ENCODE assay signal across 7 cellular contexts in genomic region chrX:12901486-12901885, GRCh38. TPM values are rescaled to one million over a fixed set of nuclear protein-coding genes. Genes with fewer than 3 reads are reported as not detected.
DNase-seq lines count a peak whose midpoint lies in the region; ATAC-seq and TF ChIP-seq lines count a peak whose summit lies in the region.

No MANE protein-coding gene starts in this region.

- peak; percentile 48 for TF ChIP-seq CTCF in GM12874 (IDR thresholded peaks at IDR 0.05; ENCODE audit: insufficient read depth, low read depth, low read length)
- TF ChIP-seq CTCF in adrenal gland (IDR thresholded peaks at IDR 0.05), result peak; percentile 35 to 65 (median 50)
- TF ChIP-seq CTCF in right atrium auricular region (IDR thresholded peaks at IDR 0.05), result peak; percentile 56 to 77

- H3K27ac ChIP-seq in adrenal gland (no peak overlapping the region), right atrium auricular region (no peak overlapping the region)

- H3K4me1 ChIP-seq in adrenal gland (replicated peaks in 1 of 2) (no peaks in the 10 kb centered on the region), right atrium auricular region (no peaks in the 10 kb centered on the region)

- no peak for TF ChIP-seq POLR2A in adrenal gland (IDR thresholded peaks at IDR 0.05)

- H3K36me3 ChIP-seq in adrenal gland (replicated peaks in 1 of 2) (no peaks in the 10 kb centered on the region), right atrium auricular region (no peaks in the 10 kb centered on the region)

- no peak overlapping the region for H3K4me3 ChIP-seq in Jurkat, Clone E6-1 (ENCODE audit: low read length)
- H3K4me3 ChIP-seq in adrenal gland, result no peak overlapping the region
- no peak overlapping the region for H3K4me3 ChIP-seq in right atrium auricular region

- H3K9me3 ChIP-seq in adrenal gland (replicated peaks in 1 of 3), result no peaks in the 10 kb centered on the region
- no peaks in the 10 kb centered on the region for H3K9me3 ChIP-seq in right atrium auricular region

- peaks cover 22% of the 10 kb centered on the region for H3K27me3 ChIP-seq in adrenal gland
- H3K27me3 ChIP-seq in right atrium auricular region, result no peaks in the 10 kb centered on the region

- ATAC-seq in HG03175 (IDR thresholded peaks at IDR 0.05; ENCODE audit: unreplicated experiment), result no peak

- 9 to 16% (median 12%) methylated on average over 10 of the region's 10 CpGs for WGBS in adrenal gland, 4 donors

- peak; percentile 66 for DNase-seq in Jurkat, Clone E6-1 (ENCODE audit: low read depth, low spot score)
- DNase-seq in SW480 (ENCODE audit: low spot score), result peak; percentile 28
- DNase-seq in adrenal gland, result peak; percentile 38 to 79 (median 59)
- DNase-seq in right atrium auricular region (ENCODE audit: low spot score), result peak; percentile 59
- DNase-seq in smooth muscle cell of the brain vasculature (ENCODE audit: low read depth, low spot score), result peak; percentile 15

- intact Hi-C loops in adrenal gland (cut with DNase I), result no loop called here

RNA-seq across cellular contexts. Expression of gene TLR8, which starts 4.9 kb away (rescaled TPM):
- not detected for polyA plus RNA-seq in Jurkat, Clone E6-1 (2012; ENCODE audit: insufficient read depth, insufficient read length)
- 1 to 10 TPM in 7 of 8 donors, not detected in 1; 1.8 to 5.6 (median 2.8) TPM for total RNA-seq in adrenal gland
- under 1 TPM; 0.10 to 0.84 (median 0.32) TPM for polyA plus RNA-seq in adrenal gland
- 1 to 10 TPM in 1 of 2 donors, under 1 TPM in 1; 0.41 to 2.4 TPM for total RNA-seq in right atrium auricular region

RNA-seq across cellular contexts. Expression of gene TLR7, which starts 34.6 kb away (rescaled TPM):
- not detected for polyA plus RNA-seq in Jurkat, Clone E6-1 (2012; ENCODE audit: insufficient read depth, insufficient read length)
- total RNA-seq in adrenal gland, result 1 to 10 TPM in 7 of 8 donors, under 1 TPM in 1; 0.18 to 4.0 (median 3.2) TPM
- under 1 TPM; 0.20 to 0.93 (median 0.32) TPM for polyA plus RNA-seq in adrenal gland
- under 1 TPM; 0.22 to 0.24 TPM for total RNA-seq in right atrium auricular region

Comparison
In these comparisons a context has a peak if more than half of its experiments do, and no peak if none do; other contexts are left out.
1. DNase-seq: peak in every context shown above with its lines; median percentile 66 in Jurkat, Clone E6-1; 59 in adrenal gland; 59 in right atrium auricular region; 28 in SW480; 15 in smooth muscle cell of the brain vasculature.